Comparison of ENCODE assay signal across 2 cellular contexts in the genomic region with DNA sequence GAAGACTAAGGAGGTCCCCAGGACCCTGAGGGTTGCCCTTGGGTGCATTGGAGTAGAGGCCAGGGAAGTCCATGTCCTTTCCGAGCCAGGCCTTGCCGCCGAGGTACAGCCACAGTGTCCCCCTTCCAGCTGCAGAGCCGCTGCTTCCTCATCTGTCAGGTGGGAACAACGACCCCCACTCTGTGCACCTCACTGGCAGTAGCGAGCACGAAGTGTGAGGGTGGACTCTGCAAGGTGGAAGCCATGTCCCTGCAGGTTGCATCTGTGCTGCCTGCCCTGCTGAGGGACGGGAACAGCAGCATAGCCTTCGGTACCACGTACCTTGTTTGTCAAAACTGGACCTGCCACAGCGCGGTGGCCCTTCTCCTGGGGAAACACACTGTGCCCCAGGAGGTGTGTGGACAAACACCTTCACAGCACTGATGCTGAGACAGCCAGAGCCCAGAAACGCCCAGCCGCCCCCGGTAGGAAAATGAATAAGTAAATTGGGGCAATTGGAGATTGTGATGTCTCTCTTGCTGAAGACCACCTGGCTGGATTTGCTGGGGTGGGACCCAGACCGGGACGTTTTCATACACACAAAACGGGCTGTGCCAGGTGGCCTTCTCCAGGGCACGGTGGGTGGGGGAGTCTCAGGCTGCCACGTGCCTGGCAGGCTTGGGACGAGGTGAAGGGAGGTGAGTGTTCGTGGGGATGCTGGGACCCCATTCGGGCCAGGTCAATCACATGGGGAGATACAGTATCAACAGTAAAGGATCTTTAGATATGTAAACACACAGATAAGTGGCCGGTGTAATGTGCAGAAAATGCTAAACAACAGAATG.
TF ChIP-seq lines count a peak whose summit lies in the region.

No MANE protein-coding gene starts in this region.

TF ChIP-seq in H1, 55 proteins besides CTCF, POLR2A, EP300 and RAD21:
- TF ChIP-seq, protein P1, sequence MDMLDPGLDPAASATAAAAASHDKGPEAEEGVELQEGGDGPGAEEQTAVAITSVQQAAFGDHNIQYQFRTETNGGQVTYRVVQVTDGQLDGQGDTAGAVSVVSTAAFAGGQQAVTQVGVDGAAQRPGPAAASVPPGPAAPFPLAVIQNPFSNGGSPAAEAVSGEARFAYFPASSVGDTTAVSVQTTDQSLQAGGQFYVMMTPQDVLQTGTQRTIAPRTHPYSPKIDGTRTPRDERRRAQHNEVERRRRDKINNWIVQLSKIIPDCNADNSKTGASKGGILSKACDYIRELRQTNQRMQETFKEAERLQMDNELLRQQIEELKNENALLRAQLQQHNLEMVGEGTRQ (IDR thresholded peaks at IDR 0.05; ENCODE audit: low read length) = no peak
- TF ChIP-seq RBBP5 (IDR thresholded peaks at IDR 0.05; ENCODE audit: borderline replicate concordance, low read depth, low read length) (no peak), PHF8 (conservative IDR thresholded peaks at IDR 0.05; ENCODE audit: low read depth, low read length) (no peak), ATF3 (IDR thresholded peaks at IDR 0.05; ENCODE audit: insufficient read depth, low read depth, low read length) (no peak), EGR1 (IDR thresholded peaks at IDR 0.05; ENCODE audit: borderline replicate concordance, low read depth, low read length) (no peak), SIX5 (IDR thresholded peaks at IDR 0.05; ENCODE audit: low read depth, low read length) (no peak), ZNF274 (IDR thresholded peaks at IDR 0.05; ENCODE audit: borderline replicate concordance, extremely low read depth, low read length) (no peak)

TF ChIP-seq in GM23338, 12 proteins besides CTCF, POLR2A, EP300 and RAD21:
- TF ChIP-seq ETS1 (IDR thresholded peaks at IDR 0.05) (no peak), REST (IDR thresholded peaks at IDR 0.05; ENCODE audit: unreplicated experiment) (no peak), ZNF114 (CRISPR knock-in tag; IDR thresholded peaks at IDR 0.05) (no peak), EZH2phosphoT487 (IDR thresholded peaks at IDR 0.05; ENCODE audit: unreplicated experiment) (no peak), ZNF331 (CRISPR knock-in tag; IDR thresholded peaks at IDR 0.05; ENCODE audit: low read depth) (no peak), POLR2AphosphoS5 (IDR thresholded peaks at IDR 0.05; ENCODE audit: low read depth) (no peak), JUNB (IDR thresholded peaks at IDR 0.05; ENCODE audit: unreplicated experiment) (no peak), NANOG (IDR thresholded peaks at IDR 0.05; ENCODE audit: borderline replicate concordance) (no peak), EZH2 (IDR thresholded peaks at IDR 0.05; ENCODE audit: low read depth, unreplicated experiment) (no peak), CREB1 (CRISPR knock-in tag; IDR thresholded peaks at IDR 0.05; ENCODE audit: low read depth) (no peak), ZNF462 (CRISPR knock-in tag; IDR thresholded peaks at IDR 0.05) (no peak), STAT1 (IDR thresholded peaks at IDR 0.05; ENCODE audit: unreplicated experiment) (no peak)
